18 cellular contexts compared by ENCODE assay signal in the genomic region with DNA sequence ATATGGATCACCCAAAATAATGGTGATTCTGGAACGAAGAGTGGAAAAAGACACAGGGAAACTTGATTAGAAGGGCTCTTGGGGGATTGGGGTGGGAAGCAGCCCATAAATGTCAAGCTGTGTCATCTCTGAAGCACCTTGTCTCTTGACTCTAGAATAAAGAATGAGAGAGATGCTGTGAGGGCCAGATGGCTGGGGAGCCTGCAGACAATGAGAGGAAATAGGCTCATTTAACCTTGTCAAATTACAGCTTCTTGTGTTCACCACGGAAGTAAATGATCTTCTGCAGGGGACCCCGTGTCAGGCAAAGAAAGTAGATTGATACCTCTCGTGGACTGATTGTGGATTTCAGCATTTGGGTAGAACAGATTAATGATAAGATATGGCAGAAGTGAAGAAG.
"Had no signal": no experiment of that assay in that cellular context is flagged by ENCODE, and none has a peak within 500 bp of the region (broad histone marks: within the 10 kb centered on the region; RNA-seq: fewer than 3 reads in every experiment).

No MANE protein-coding gene starts in this region.

- DNase-seq: activated CD4-positive, alpha-beta memory T cell treated with anti-CD3 and anti-CD28 coated beads, Interleukin-2, amount 10 ng/mL, durations not matched to agents 7 days and 5 days; activated gamma-delta T cell treated with Interleukin-2 at 50 U/mL for 16 hours; activated naive CD8-positive, alpha-beta T cell treated with anti-CD3 and anti-CD28 coated beads, Interleukin-2, amount 10 ng/mL, durations not matched to agents 7 days and 5 days; activated T-cell treated with anti-CD3 and anti-CD28 coated beads, Interleukin-2, amount 50 U/mL, for 72 hours; anterior cingulate cortex; foreskin keratinocyte; head of caudate nucleus; left cardiac atrium; mucosa of descending colon; naive thymus-derived CD8-positive, alpha-beta T cell; nucleus accumbens; right cardiac atrium; small intestine; thyroid gland; uterus had no signal

- H3K27ac ChIP-seq: breast epithelium, foreskin keratinocyte, thyroid gland, uterus, VCaP had no signal

- H3K27me3 Mint-ChIP-seq: activated naive CD8-positive, alpha-beta T cell treated with anti-CD3 and anti-CD28 coated beads, Interleukin-2, amount 10 ng/mL, durations not matched to agents 7 days and 5 days; naive thymus-derived CD8-positive, alpha-beta T cell had no signal

- H3K27me3 ChIP-seq: breast epithelium, foreskin keratinocyte, thyroid gland, uterus had no signal

- ATAC-seq: activated T-cell treated with anti-CD3 and anti-CD28 coated beads, Interleukin-2, amount 50 U/mL, for 72 hours; foreskin keratinocyte; left cardiac atrium; mucosa of descending colon; naive thymus-derived CD8-positive, alpha-beta T cell; right cardiac atrium had no signal

- H3K9me3 ChIP-seq: breast epithelium, mucosa of descending colon, thyroid gland, uterus had no signal

- H3K27ac Mint-ChIP-seq: activated CD4-positive, alpha-beta memory T cell treated with anti-CD3 and anti-CD28 coated beads, Interleukin-2, amount 10 ng/mL, durations not matched to agents 7 days and 5 days; activated naive CD8-positive, alpha-beta T cell treated with anti-CD3 and anti-CD28 coated beads, Interleukin-2, amount 10 ng/mL, durations not matched to agents 7 days and 5 days; activated T-cell treated with anti-CD3 and anti-CD28 coated beads, Interleukin-2, amount 50 U/mL, for 72 hours had no signal

- H3K4me3 ChIP-seq: breast epithelium, lung, mucosa of descending colon, thyroid gland, uterus had no signal

- H3K4me3 Mint-ChIP-seq: activated CD4-positive, alpha-beta memory T cell treated with anti-CD3 and anti-CD28 coated beads, Interleukin-2, amount 10 ng/mL, durations not matched to agents 7 days and 5 days; activated naive CD8-positive, alpha-beta T cell treated with anti-CD3 and anti-CD28 coated beads, Interleukin-2, amount 10 ng/mL, durations not matched to agents 7 days and 5 days; activated T-cell treated with anti-CD3 and anti-CD28 coated beads, Interleukin-2, amount 50 U/mL, for 72 hours; naive thymus-derived CD8-positive, alpha-beta T cell had no signal

- H3K4me1 ChIP-seq: breast epithelium, foreskin keratinocyte, thyroid gland, uterus had no signal

- H3K36me3 ChIP-seq: breast epithelium, thyroid gland, uterus had no signal
